8 cellular contexts compared by ENCODE assay signal in the genomic region with DNA sequence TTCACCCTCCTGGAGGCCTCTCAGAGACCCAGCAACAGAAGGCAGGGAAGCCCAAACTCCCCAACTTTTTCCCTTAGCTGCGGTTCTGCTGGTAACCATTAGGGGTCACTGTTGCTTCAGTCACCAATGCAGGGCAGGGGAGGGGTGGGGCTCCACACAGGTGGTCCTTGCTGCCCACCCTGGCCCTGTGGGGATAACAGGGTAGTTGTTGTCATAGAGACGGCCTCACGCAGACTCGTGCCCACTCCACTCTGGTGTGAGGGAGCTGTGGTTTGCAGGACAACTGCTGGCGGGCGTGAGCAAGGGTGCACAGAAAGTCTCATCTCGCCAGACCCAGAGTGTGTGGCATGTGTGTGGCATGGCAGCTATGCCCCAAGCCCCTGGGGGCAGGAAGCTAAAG. TPM values are rescaled to one million over a fixed set of nuclear protein-coding genes. Genes with fewer than 3 reads are reported as not detected.
DNase-seq lines count a peak whose midpoint lies in the region; ATAC-seq and TF ChIP-seq lines count a peak whose summit lies in the region.

No MANE protein-coding gene starts in this region.

- no peak overlapping the region for H3K23ac ChIP-seq in IMR-90 (ENCODE audit: low read depth, low read length)

- H3K27me3 ChIP-seq in IMR-90 (ENCODE audit: control insufficient read depth, insufficient read depth, low read length) = peaks cover 82% of the 10 kb centered on the region
- peaks cover 23% of the 10 kb centered on the region for H3K27me3 ChIP-seq in osteoblast (ENCODE audit: insufficient read depth, low read length)

- no peak overlapping the region for H3K4me3 ChIP-seq in IMR-90 (ENCODE audit: insufficient read depth, low read depth, low read length)
- no peak overlapping the region for H3K4me3 ChIP-seq in osteoblast (ENCODE audit: insufficient read depth, low read length)

- no peaks in the 10 kb centered on the region for H3K4me1 ChIP-seq in IMR-90 (ENCODE audit: control insufficient read depth, insufficient read depth, low read length)
- H3K4me1 ChIP-seq in osteoblast (ENCODE audit: insufficient read depth, low read length) = no peaks in the 10 kb centered on the region

- H3K79me2 ChIP-seq in osteoblast (ENCODE audit: insufficient read depth, low read length) = no peaks in the 10 kb centered on the region

- no peak overlapping the region for H4K91ac ChIP-seq in IMR-90 (ENCODE audit: insufficient read depth, low read depth, low read length)

- no peak overlapping the region for H2BK15ac ChIP-seq in IMR-90 (ENCODE audit: low read depth, low read length)

- ATAC-seq in IMR-90 (ENCODE audit: low read depth) (peak; percentile 87), HG02840 (IDR thresholded peaks at IDR 0.05; ENCODE audit: low FRiP score, unreplicated experiment) (no peak), GM18520 (IDR thresholded peaks at IDR 0.05; ENCODE audit: unreplicated experiment) (no peak)

- no peak overlapping the region for H3K56ac ChIP-seq in IMR-90 (ENCODE audit: extremely low read depth, insufficient read depth, low read length)

- peaks cover 100% of the 10 kb centered on the region for H3K27me3 Mint-ChIP-seq in Calu3 (ENCODE audit: unreplicated experiment)
- peaks cover 31% of the 10 kb centered on the region for H3K27me3 Mint-ChIP-seq in activated CD4-positive, alpha-beta T cell treated with anti-CD3 and anti-CD28 coated beads, Interleukin-2, amount 10 ng/mL, durations not matched to agents 7 days and 5 days

- no peak overlapping the region for H4K8ac ChIP-seq in IMR-90 (ENCODE audit: low read depth in 2 of 2, low read length in 2 of 2)

- H4K5ac ChIP-seq in IMR-90 (ENCODE audit: low read depth, low read length) = no peak overlapping the region

- H3K27ac ChIP-seq in IMR-90 (ENCODE audit: insufficient read depth, low read length) (no peak overlapping the region), osteoblast (ENCODE audit: low read depth, low read length) (no peak overlapping the region)

- CTCF ChIA-PET in Calu3 (lab: Charles Lee) = interaction anchor here (0.7 to 2.9 kb wide), 9 partner anchors 19 to 150 kb away, joined by 3 to 35 read pairs (median 4); partner anchors contain the start of genes INSRR and NTRK1
- CTCF ChIA-PET in IMR-90 (lab: Yijun Ruan, JAX) = interaction anchor here (0.6 to 3.7 kb wide), 15 partner anchors 9 to 149 kb away, joined by 3 to 26 read pairs (median 3); partner anchors contain the start of genes INSRR and NTRK1
- CTCF ChIA-PET in activated CD4-positive, alpha-beta T cell treated with anti-CD3 and anti-CD28 coated beads, Interleukin-2, amount 10 ng/mL, durations not matched to agents 7 days and 5 days (lab: Charles Lee) = interaction anchor here (0.7 to 12.2 kb wide), 28 partner anchors 9 to 149 kb away, joined by 3 to 158 read pairs (median 4); partner anchors contain the start of genes INSRR, MRPL24, NTRK1 and SH2D2A

- H3K4ac ChIP-seq in IMR-90 (ENCODE audit: low read depth, low read length) = no peak overlapping the region

- H3K36me3 ChIP-seq in IMR-90 (ENCODE audit: control insufficient read depth, insufficient read depth, low read length) = no peaks in the 10 kb centered on the region
- H3K36me3 ChIP-seq in osteoblast (ENCODE audit: insufficient read depth, low read length) = no peaks in the 10 kb centered on the region

- H3K4me3 Mint-ChIP-seq in Calu3 (ENCODE audit: low read depth, unreplicated experiment) = no peak overlapping the region
- no peak overlapping the region for H3K4me3 Mint-ChIP-seq in activated CD4-positive, alpha-beta T cell treated with anti-CD3 and anti-CD28 coated beads, Interleukin-2, amount 10 ng/mL, durations not matched to agents 7 days and 5 days

- H3K27ac Mint-ChIP-seq in Calu3 (ENCODE audit: unreplicated experiment) = no peak overlapping the region
- no peak overlapping the region for H3K27ac Mint-ChIP-seq in activated CD4-positive, alpha-beta T cell treated with anti-CD3 and anti-CD28 coated beads, Interleukin-2, amount 10 ng/mL, durations not matched to agents 7 days and 5 days

- H2BK120ac ChIP-seq in IMR-90 (ENCODE audit: low read depth, low read length) = no peak overlapping the region

- DNase-seq in Calu3 = peak; percentile 47
- no peak for DNase-seq in IMR-90
- peak; percentile 55 for DNase-seq in activated CD4-positive, alpha-beta T cell treated with anti-CD3 and anti-CD28 coated beads, Interleukin-2, amount 10 ng/mL, durations not matched to agents 7 days and 5 days
- DNase-seq in epidermal melanocyte (ENCODE audit: insufficient read length, low spot score) = peak; percentile 36
- DNase-seq in osteoblast (ENCODE audit: insufficient read length, low spot score, missing footprints) = peak; percentile 95
- DNase-seq in ureter (ENCODE audit: low spot score) = no peak

- H3K4me1 Mint-ChIP-seq in Calu3 (ENCODE audit: low read depth, unreplicated experiment) = no peaks in the 10 kb centered on the region
- H3K4me1 Mint-ChIP-seq in activated CD4-positive, alpha-beta T cell treated with anti-CD3 and anti-CD28 coated beads, Interleukin-2, amount 10 ng/mL, durations not matched to agents 7 days and 5 days = peaks cover 21% of the 10 kb centered on the region

- intact Hi-C loops in Calu3 (cut with micrococcal nuclease; ENCODE audit: unreplicated experiment) (loop anchor here (2.0 kb wide), 1 partner anchor 52 kb away; no protein-coding TSS in a partner anchor), IMR-90 (cut with micrococcal nuclease) (loop anchor here (1.0 kb wide), 1 partner anchor 51 kb away; no protein-coding TSS in a partner anchor)

- no peak overlapping the region for H3K18ac ChIP-seq in IMR-90 (ENCODE audit: low read depth, low read length)

- H3K4me2 ChIP-seq in IMR-90 (ENCODE audit: low read depth, low read length) (no peak overlapping the region), osteoblast (ENCODE audit: insufficient read depth, low read length) (no peak overlapping the region)

- in situ Hi-C loops in IMR-90 (cut with MboI; ENCODE audit: low sequenced_read_pairs) = no loop called here

- H3K9me3 ChIP-seq in IMR-90 (ENCODE audit: control insufficient read depth, insufficient read depth, low read length) (no peaks in the 10 kb centered on the region; the same call in 1 of the 2 replicates), osteoblast (ENCODE audit: low read depth, low read length) (no peaks in the 10 kb centered on the region)

- POLR2A ChIA-PET in IMR-90 (lab: Charles Lee; ENCODE audit: unreplicated experiment) = no interaction called here
- POLR2A ChIA-PET in activated CD4-positive, alpha-beta T cell treated with anti-CD3 and anti-CD28 coated beads, Interleukin-2, amount 10 ng/mL, durations not matched to agents 7 days and 5 days (lab: Charles Lee) = no interaction called here

- BruUV-seq in Calu3 (replicated peaks; lab: Mats Ljungman, UMichigan) (no TSS peak), IMR-90 (replicated peaks; lab: Mats Ljungman, UMichigan) (no TSS peak)

- H2BK5ac ChIP-seq in IMR-90 (ENCODE audit: low read depth, low read length, poor library complexity, severe bottlenecking) = no peak overlapping the region

- peak; percentile 93 for TF ChIP-seq CTCF in Calu3 (IDR thresholded peaks at IDR 0.05; ENCODE audit: unreplicated experiment)
- peak; percentile 75 for TF ChIP-seq CTCF in IMR-90 (conservative IDR thresholded peaks at IDR 0.05; ENCODE audit: low read depth, low read length)
- peak; percentile 82 for TF ChIP-seq CTCF in osteoblast (IDR thresholded peaks at IDR 0.05; ENCODE audit: extremely low read depth, low read depth, low read length)

- H3K9me1 ChIP-seq in IMR-90 (ENCODE audit: insufficient read depth, low read length) = no peaks in the 10 kb centered on the region

- TF ChIP-seq RAD21 in IMR-90 (IDR thresholded peaks at IDR 0.05; ENCODE audit: low read length) = peak; percentile 73

- no peak overlapping the region for H2AK5ac ChIP-seq in IMR-90 (ENCODE audit: low read depth, low read length)

- H3K79me1 ChIP-seq in IMR-90 (ENCODE audit: low read depth in 1 of 2, low read length in 2 of 2) = no peaks in the 10 kb centered on the region

- no peak overlapping the region for H3K14ac ChIP-seq in IMR-90 (replicated peaks; ENCODE audit: low read depth, low read length)

- H2AFZ ChIP-seq in IMR-90 (replicated peaks; ENCODE audit: low read length, poor library complexity) = peak overlapping the region; percentile 47
- no peak overlapping the region for H2AFZ ChIP-seq in osteoblast (ENCODE audit: low read length)

- H4K20me1 ChIP-seq in IMR-90 (ENCODE audit: insufficient read depth, low read length) = no peaks in the 10 kb centered on the region; the same call in none of the 2 replicates
- H4K20me1 ChIP-seq in osteoblast (ENCODE audit: insufficient read depth, low read length) = no peaks in the 10 kb centered on the region

- dilution Hi-C loops in IMR-90 (cut with HindIII; ENCODE audit: low sequenced_read_pairs, unreplicated experiment) = no loop called here

- no peak overlapping the region for H3K9ac ChIP-seq in IMR-90 (ENCODE audit: low read depth, low read length)

- peak overlapping the region; percentile 46 for H2AK9ac ChIP-seq in IMR-90 (replicated peaks; ENCODE audit: low read depth, low read length, poor library complexity)

- no peak overlapping the region for H2BK20ac ChIP-seq in IMR-90 (ENCODE audit: low read depth, low read length)

- H3K36me3 Mint-ChIP-seq in Calu3 (ENCODE audit: insufficient read depth, unreplicated experiment) = no peaks in the 10 kb centered on the region
- no peaks in the 10 kb centered on the region for H3K36me3 Mint-ChIP-seq in activated CD4-positive, alpha-beta T cell treated with anti-CD3 and anti-CD28 coated beads, Interleukin-2, amount 10 ng/mL, durations not matched to agents 7 days and 5 days (ENCODE audit: low read depth)

- WGBS in IMR-90 (ENCODE audit: extremely low coverage in 2 of 2, insufficient read length in 1 of 2), 2 experiments = 0% methylated on average over 3 of the region's 7 CpGs; no CpG with 5 or more reads in 1 of the 2 experiments

- peaks cover 2% of the 10 kb centered on the region for H3K9me3 Mint-ChIP-seq in Calu3 (ENCODE audit: low read depth, unreplicated experiment)
- no peaks in the 10 kb centered on the region for H3K9me3 Mint-ChIP-seq in activated CD4-positive, alpha-beta T cell treated with anti-CD3 and anti-CD28 coated beads, Interleukin-2, amount 10 ng/mL, durations not matched to agents 7 days and 5 days

- TF ChIP-seq POLR2A in IMR-90 (IDR thresholded peaks at IDR 0.05; ENCODE audit: low read depth, low read length) = no peak

RNA-seq across cellular contexts. Expression of gene INSRR, which starts 19.9 kb away (rescaled TPM):
- total RNA-seq in Calu3 (2022) = not detected in 2 replicates
- total RNA-seq in IMR-90 (2012; rRNA removed) = not detected in 2 replicates
- not detected in 2 replicates for polyA plus RNA-seq in IMR-90 (2012; rRNA removed)
- not detected in 2 replicates for polyA plus RNA-seq in IMR-90 (2012; cell fraction: cytosol; rRNA removed)
- polyA plus RNA-seq in IMR-90 (2012; cell fraction: nucleus; rRNA removed; ENCODE audit: low replicate concordance) = not detected in 2 replicates
- under 1 TPM in 1 of 2 experiments, not detected in 1; 0.05 TPM for total RNA-seq in activated CD4-positive, alpha-beta T cell treated with anti-CD3 and anti-CD28 coated beads, Interleukin-2, amount 10 ng/mL, durations not matched to agents 7 days and 5 days
- total RNA-seq in osteoblast = 0.29 and 0.36 TPM in 2 replicates
- 0.13 TPM for total RNA-seq in ureter

RNA-seq across cellular contexts. Expression of gene NTRK1, which starts 21.7 kb away (rescaled TPM):
- not detected in 2 replicates for total RNA-seq in Calu3 (2022)
- not detected in 2 replicates for total RNA-seq in IMR-90 (2012; rRNA removed)
- 0.03 TPM in 1 of 2 replicates, not detected in the other for polyA plus RNA-seq in IMR-90 (2012; rRNA removed)
- 0.02 TPM in 1 of 2 replicates, not detected in the other for polyA plus RNA-seq in IMR-90 (2012; cell fraction: cytosol; rRNA removed)
- polyA plus RNA-seq in IMR-90 (2012; cell fraction: nucleus; rRNA removed; ENCODE audit: low replicate concordance) = 0.07 and 0.11 TPM in 2 replicates
- total RNA-seq in activated CD4-positive, alpha-beta T cell treated with anti-CD3 and anti-CD28 coated beads, Interleukin-2, amount 10 ng/mL, durations not matched to agents 7 days and 5 days = 1 to 10 TPM; 1.9 to 2.0 TPM
- total RNA-seq in osteoblast = 0.36 and 0.88 TPM in 2 replicates
- total RNA-seq in ureter = 1.7 TPM

RNA-seq across cellular contexts. Expression of gene SH2D2A, which starts 22.3 kb away (rescaled TPM):
- total RNA-seq in Calu3 (2022) (2.9 and 3.1 TPM in 2 replicates), IMR-90 (2012; rRNA removed) (0.28 TPM in 1 of 2 replicates, not detected in the other), osteoblast (0.29 and 0.36 TPM in 2 replicates), ureter (6.7 TPM)
- polyA plus RNA-seq in IMR-90 (2012; rRNA removed) = 0.23 TPM in 1 of 2 replicates, not detected in the other
- 0.14 TPM in 1 of 2 replicates, not detected in the other for polyA plus RNA-seq in IMR-90 (2012; cell fraction: cytosol; rRNA removed)
- 0.45 and 1.4 TPM in 2 replicates for polyA plus RNA-seq in IMR-90 (2012; cell fraction: nucleus; rRNA removed; ENCODE audit: low replicate concordance)
- 10 to 100 TPM; 56.3 to 63.5 TPM for total RNA-seq in activated CD4-positive, alpha-beta T cell treated with anti-CD3 and anti-CD28 coated beads, Interleukin-2, amount 10 ng/mL, durations not matched to agents 7 days and 5 days

RNA-seq across cellular contexts. Expression of gene PEAR1, which starts 54.5 kb away (rescaled TPM):
- total RNA-seq in Calu3 (2022) (3.0 and 3.2 TPM in 2 replicates), IMR-90 (2012; rRNA removed) (2.0 and 2.8 TPM in 2 replicates), osteoblast (17.0 and 21.2 TPM in 2 replicates), ureter (10.0 TPM)
- 44.4 and 52.1 TPM in 2 replicates for polyA plus RNA-seq in IMR-90 (2012; rRNA removed)
- 21.9 and 40.2 TPM in 2 replicates for polyA plus RNA-seq in IMR-90 (2012; cell fraction: cytosol; rRNA removed)
- 199 and 366 TPM in 2 replicates for polyA plus RNA-seq in IMR-90 (2012; cell fraction: nucleus; rRNA removed; ENCODE audit: low replicate concordance)
- under 1 TPM; 0.07 to 0.15 TPM for total RNA-seq in activated CD4-positive, alpha-beta T cell treated with anti-CD3 and anti-CD28 coated beads, Interleukin-2, amount 10 ng/mL, durations not matched to agents 7 days and 5 days

Comparison
In these comparisons a context has a peak if more than half of its experiments do, and no peak if none do; other contexts are left out.
1. DNase-seq: peak in Calu3 (single experiment), activated CD4-positive, alpha-beta T cell treated with anti-CD3 and anti-CD28 coated beads, Interleukin-2, amount 10 ng/mL, durations not matched to agents 7 days and 5 days (single experiment), epidermal melanocyte (single experiment) and osteoblast (single experiment); none in IMR-90 (single experiment) and ureter (single experiment).
2. Peak in every context shown above with its lines, with median percentiles within 50 percentile points of each other: CTCF ChIP-seq.